ENCODE assay signal across 22 cellular contexts in genomic region chr16:84916850-84917249, GRCh38.
"Had no signal": no experiment of that assay in that cellular context is flagged by ENCODE, and none has a peak within 500 bp of the region (broad histone marks: within the 10 kb centered on the region; RNA-seq: fewer than 3 reads in every experiment).

No MANE protein-coding gene starts in this region.

- H3K27ac ChIP-seq: brain microvascular endothelial cell, esophagus muscularis mucosa, gastroesophageal sphincter, prostate gland, upper lobe of right lung had no signal

- H3K36me3 Mint-ChIP-seq: naive thymus-derived CD4-positive, alpha-beta T cell had no signal

- H3K4me3 ChIP-seq: esophagus muscularis mucosa, gastroesophageal sphincter, prostate gland, right atrium auricular region, upper lobe of right lung had no signal

- H3K27ac Mint-ChIP-seq: activated T-cell treated with anti-CD3 and anti-CD28 coated beads, Interleukin-2, amount 50 U/mL, for 72 hours; naive thymus-derived CD4-positive, alpha-beta T cell had no signal

- H3K9me3 Mint-ChIP-seq: activated T-cell treated with anti-CD3 and anti-CD28 coated beads, Interleukin-2, amount 50 U/mL, for 72 hours; naive thymus-derived CD4-positive, alpha-beta T cell had no signal

- DNase-seq: activated CD4-positive, alpha-beta T cell treated with anti-CD3 and anti-CD28 coated beads, Interleukin-2, amount 50 U/mL, for 1 hour; activated CD8-positive, alpha-beta memory T cell treated with anti-CD3 and anti-CD28 coated beads for 24 hours; activated CD8-positive, alpha-beta memory T cell treated with anti-CD3 and anti-CD28 coated beads, Interleukin-2, amount 50 U/mL, for 48 hours; activated effector memory CD4-positive, alpha-beta T cell treated with anti-CD3 and anti-CD28 coated beads, Interleukin-2, amount 50 U/mL, for 16 hours; activated naive CD4-positive, alpha-beta T cell treated with anti-CD3 and anti-CD28 coated beads, Interleukin-2, amount 50 U/mL, for 16 hours; activated T-cell treated with anti-CD3 and anti-CD28 coated beads, Interleukin-2, amount 50 U/mL, for 72 hours; aorta; brain microvascular endothelial cell; cerebellar nuclear complex; effector CD4-positive, alpha-beta T cell; mesenchymal stem cell; naive thymus-derived CD4-positive, alpha-beta T cell; nucleus accumbens; stimulated activated CD4-positive, alpha-beta T cell treated with anti-CD3 and anti-CD28 coated beads, Interleukin-12 subunit alpha, Interleukin-12 subunit beta, amount 100 ng/mL, for 4 hours; stimulated activated CD4-positive, alpha-beta T cell treated with anti-CD3 and anti-CD28 coated beads, Interleukin-1b, Interleukin-23, amount 100 ng/mL, for 48 hours; stimulated activated CD8-positive, alpha-beta memory T cell treated with anti-CD3 and anti-CD28 coated beads, Interleukin-4, amount 100 ng/mL, for 48 hours; stimulated activated naive CD4-positive, alpha-beta T cell; upper lobe of right lung had no signal

- H3K36me3 ChIP-seq: brain microvascular endothelial cell, esophagus muscularis mucosa, gastroesophageal sphincter, prostate gland, right atrium auricular region, upper lobe of right lung had no signal

- H3K4me3 Mint-ChIP-seq: activated T-cell treated with anti-CD3 and anti-CD28 coated beads, Interleukin-2, amount 50 U/mL, for 72 hours; naive thymus-derived CD4-positive, alpha-beta T cell had no signal

- H3K9me3 ChIP-seq: esophagus muscularis mucosa, gastroesophageal sphincter, prostate gland, right atrium auricular region, upper lobe of right lung had no signal

- ATAC-seq: activated T-cell treated with anti-CD3 and anti-CD28 coated beads, Interleukin-2, amount 50 U/mL, for 72 hours; gastroesophageal sphincter; naive thymus-derived CD4-positive, alpha-beta T cell; upper lobe of right lung had no signal

- H3K27me3 ChIP-seq: esophagus muscularis mucosa, gastroesophageal sphincter, right atrium auricular region, upper lobe of right lung had no signal
